8 cellular contexts compared by ENCODE assay signal in genomic region chr2:20916604-20917286, GRCh38.
DNase-seq lines count a peak whose midpoint lies in the region; ATAC-seq and TF ChIP-seq lines count a peak whose summit lies in the region.

No MANE protein-coding gene starts in this region.

- H3K9me3 Mint-ChIP-seq in activated CD4-positive, alpha-beta memory T cell treated with anti-CD3 and anti-CD28 coated beads, Interleukin-2, amount 10 ng/mL, durations not matched to agents 7 days and 5 days = no peaks in the 10 kb centered on the region

- no peak overlapping the region for H3K4me3 Mint-ChIP-seq in activated CD4-positive, alpha-beta memory T cell treated with anti-CD3 and anti-CD28 coated beads, Interleukin-2, amount 10 ng/mL, durations not matched to agents 7 days and 5 days

- intact Hi-C loops in posterior cingulate gyrus (cut with DNase I) = no loop called here

- CTCF ChIA-PET in GM10248 (lab: Yijun Ruan, JAX) = interaction anchor here (0.8 to 1.6 kb wide), 5 partner anchors 135 to 265 kb away, joined by 3 to 7 read pairs (median 4); partner anchors contain the start of gene HS1BP3
- CTCF ChIA-PET in activated CD4-positive, alpha-beta memory T cell treated with anti-CD3 and anti-CD28 coated beads, Interleukin-2, amount 10 ng/mL, durations not matched to agents 7 days and 5 days (lab: Charles Lee) = interaction anchor here (0.7 to 1.4 kb wide), 2 partner anchors 135 to 251 kb away, joined by 3 to 4 read pairs; no protein-coding TSS in a partner anchor

- no peak overlapping the region for H3K4me3 ChIP-seq in fibroblast of pulmonary artery (replicated peaks; ENCODE audit: low read depth, low read length)

- TF ChIP-seq CTCF in GM10248 (IDR thresholded peaks at IDR 0.05; ENCODE audit: control extremely low read depth, extremely low read depth, low read depth, missing control alignments) (peak; percentile 19), fibroblast of pulmonary artery (IDR thresholded peaks at IDR 0.05; ENCODE audit: low read length, missing control alignments) (peak; percentile 26)

- no peak for ATAC-seq in HG02938 (IDR thresholded peaks at IDR 0.05; ENCODE audit: unreplicated experiment)
- no peak for ATAC-seq in GM18870 (IDR thresholded peaks at IDR 0.05; ENCODE audit: unreplicated experiment)

- H3K27ac Mint-ChIP-seq in activated CD4-positive, alpha-beta memory T cell treated with anti-CD3 and anti-CD28 coated beads, Interleukin-2, amount 10 ng/mL, durations not matched to agents 7 days and 5 days = no peak overlapping the region

- no peaks in the 10 kb centered on the region for H3K36me3 Mint-ChIP-seq in activated CD4-positive, alpha-beta memory T cell treated with anti-CD3 and anti-CD28 coated beads, Interleukin-2, amount 10 ng/mL, durations not matched to agents 7 days and 5 days (ENCODE audit: low read depth)

- DNase-seq in GM10248 (ENCODE audit: extremely low spot score) (no peak), RKO (ENCODE audit: low spot score) (peak; percentile 9), fibroblast of pulmonary artery (ENCODE audit: low read depth) (peak; percentile 6), pons (ENCODE audit: low spot score) (peak; percentile 46), posterior cingulate gyrus (no peak)
- DNase-seq in activated CD4-positive, alpha-beta memory T cell treated with anti-CD3 and anti-CD28 coated beads, Interleukin-2, amount 10 ng/mL, durations not matched to agents 7 days and 5 days = no peak

- peaks cover 8% of the 10 kb centered on the region for H3K27me3 Mint-ChIP-seq in activated CD4-positive, alpha-beta memory T cell treated with anti-CD3 and anti-CD28 coated beads, Interleukin-2, amount 10 ng/mL, durations not matched to agents 7 days and 5 days

- H3K4me1 Mint-ChIP-seq in activated CD4-positive, alpha-beta memory T cell treated with anti-CD3 and anti-CD28 coated beads, Interleukin-2, amount 10 ng/mL, durations not matched to agents 7 days and 5 days = peaks cover 16% of the 10 kb centered on the region

- POLR2A ChIA-PET in GM10248 (lab: Yijun Ruan, JAX) = no interaction called here
- POLR2A ChIA-PET in activated CD4-positive, alpha-beta memory T cell treated with anti-CD3 and anti-CD28 coated beads, Interleukin-2, amount 10 ng/mL, durations not matched to agents 7 days and 5 days (lab: Charles Lee) = no interaction called here

Comparison
In these comparisons a context has a peak if more than half of its experiments do, and no peak if none do; other contexts are left out.
1. DNase-seq: peak in RKO (single experiment), fibroblast of pulmonary artery (single experiment) and pons (single experiment); none in GM10248 (single experiment), activated CD4-positive, alpha-beta memory T cell treated with anti-CD3 and anti-CD28 coated beads, Interleukin-2, amount 10 ng/mL, durations not matched to agents 7 days and 5 days (single experiment) and posterior cingulate gyrus (0 of 10).